ENCODE assay signal across 25 cellular contexts in genomic region chr6:94005835-94006234, GRCh38.
"Had no signal": no experiment of that assay in that cellular context is flagged by ENCODE, and none has a peak within 500 bp of the region (broad histone marks: within the 10 kb centered on the region; RNA-seq: fewer than 3 reads in every experiment).

No MANE protein-coding gene starts in this region.

- H3K4me2 ChIP-seq: KMS-11 had no signal

- H3K27ac ChIP-seq: HL-60, KMS-11, Peyer's patch, SJCRH30, SK-N-MC had no signal

- H3K36me3 ChIP-seq: Peyer's patch, SJCRH30 had no signal

- H3K4me3 ChIP-seq: K562, Peyer's patch, SJCRH30, SK-N-MC had no signal

- H3K27me3 ChIP-seq: Peyer's patch, SJCRH30 had no signal

- DNase-seq: Kasumi-1, MV-4-11, NCI-H1048, NCI-H1105, NCI-H1417, NCI-H1436 treated with DMSO at 0.1 percent for 48 hours, NCI-H1694, NCI-H187 treated with DMSO at 0.1 percent for 48 hours, NCI-H2029 treated with DMSO at 0.1 percent for 48 hours, NCI-H2107, NCI-H2171 treated with DMSO at 0.1 percent for 48 hours, NCI-H345, NCI-H446 treated with DMSO at 0.1 percent for 48 hours, NCI-H510A treated with DMSO at 0.1 percent for 48 hours, NCI-H526, NCI-H774, PC-3, Peyer's patch, SHP77 treated with DMSO at 0.1 percent for 48 hours had no signal

- H3K9me3 ChIP-seq: Peyer's patch had no signal

- H3K9ac ChIP-seq: KMS-11 had no signal

- ATAC-seq: K562, PC-3, Right ventricle myocardium inferior had no signal

- H3K4me1 ChIP-seq: Peyer's patch had no signal
